12 cellular contexts compared by ENCODE assay signal in genomic region chr5:88761269-88761880, GRCh38.
DNase-seq lines count a peak whose midpoint lies in the region; ATAC-seq, FAIRE-seq and TF ChIP-seq lines count a peak whose summit lies in the region.
"Had no signal": no experiment of that assay in that cellular context is flagged by ENCODE, and none has a peak within 500 bp of the region (broad histone marks: within the 10 kb centered on the region; RNA-seq: fewer than 3 reads in every experiment).

No MANE protein-coding gene starts in this region.

- peaks cover 26% of the 10 kb centered on the region for H3K79me2 ChIP-seq in GM12878 (ENCODE audit: control insufficient read depth, insufficient read depth, low read length)
- H3K79me2 ChIP-seq: hepatocyte had no signal

- no peaks in the 10 kb centered on the region; the same call in 1 of the 2 replicates for H4K20me1 ChIP-seq in GM12878 (ENCODE audit: control insufficient read depth, insufficient read depth)

- RAD21 ChIA-PET in GM12878 (lab: Charles Lee; ENCODE audit: unreplicated experiment), result interaction anchor here (1.2 to 2.6 kb wide), 7 partner anchors 15 to 68 kb away, joined by 3 to 12 read pairs (median 6); no protein-coding TSS in a partner anchor

- TF ChIP-seq EP300 in GM12878 (IDR thresholded peaks at IDR 0.05; ENCODE audit: borderline replicate concordance in 1 of 2, control insufficient read depth in 1 of 2, low read depth in 2 of 2, low read length in 2 of 2), result no peak

- POLR2A ChIA-PET in GM12878 (lab: Charles Lee), result interaction anchor here (0.6 to 1.1 kb wide), 3 partner anchors 10 to 30 kb away, joined by 3 read pairs; no protein-coding TSS in a partner anchor

- intact Hi-C loops in GM12878 (cut with micrococcal nuclease; ENCODE audit: unreplicated experiment) (no loop called here), tibial artery (cut with DNase I; ENCODE audit: low total_unique reads) (no loop called here), left colon (cut with DNase I, micrococcal nuclease) (no loop called here)

- SMC1A ChIA-PET in GM12878 (lab: Charles Lee; ENCODE audit: uncharacterized antibody, unreplicated experiment), result interaction anchor here (0.9 to 3.8 kb wide), 18 partner anchors 7 to 114 kb away, joined by 3 to 23 read pairs (median 3); no protein-coding TSS in a partner anchor

- DNase-seq in GM12878 (ENCODE audit: low read depth, low spot score) (no peak), tibial artery (no peak), activated gamma-delta T cell (lab: John Stamatoyannopoulos, UW) (no peak), left colon (no peak)
- no peak for DNase-seq in effector CD4-positive, alpha-beta T cell
- DNase-seq: cortex of kidney, NCI-H2107, uterus had no signal

- H3K4me3 ChIP-seq in GM12878, result no peak overlapping the region
- peak overlapping the region; percentile 3 to 18 for H3K4me3 ChIP-seq in neutrophil (ENCODE audit: low read depth in 1 of 2, low read length in 1 of 2)
- no peak overlapping the region for H3K4me3 ChIP-seq in tibial artery
- H3K4me3 ChIP-seq: hepatocyte, uterus had no signal

- no peak overlapping the region for H2AFZ ChIP-seq in GM12878 (ENCODE audit: control insufficient read depth, low read depth, low read length)
- H2AFZ ChIP-seq: hepatocyte had no signal

- in situ Hi-C loops in GM12878 (cut with MboI), result no loop called here

- H3K4me2 ChIP-seq in GM12878 (ENCODE audit: control insufficient read depth, insufficient read depth), result no peak overlapping the region; the same call in 1 of the 2 replicates
- H3K4me2 ChIP-seq: hepatocyte had no signal

- TF ChIP-seq POLR2A in GM12878 (IDR thresholded peaks at IDR 0.05; ENCODE audit: low read depth, low read length), result no peak

- H3K36me3 ChIP-seq in GM12878 (ENCODE audit: control insufficient read depth in 2 of 2, insufficient read depth in 2 of 2, low read length in 1 of 2), result peaks cover 2 to 44% of the 10 kb centered on the region in 2 experiments
- H3K36me3 ChIP-seq in neutrophil, result no peaks in the 10 kb centered on the region
- H3K36me3 ChIP-seq in tibial artery, result peaks cover 0 to 33% (median 25%) of the 10 kb centered on the region in 3 donors
- H3K36me3 ChIP-seq: uterus had no signal

- H3K9ac ChIP-seq in GM12878 (ENCODE audit: control insufficient read depth, insufficient read depth, low read length), result no peak overlapping the region

- no TSS peak for BruUV-seq in GM12878 (replicated peaks; lab: Mats Ljungman, UMichigan)

- CTCF ChIA-PET in GM12878 (lab: Yijun Ruan, JAX), result interaction anchor here (0.7 to 2.4 kb wide), 7 partner anchors 9 to 37 kb away, joined by 3 to 9 read pairs (median 4); no protein-coding TSS in a partner anchor

- 56% methylated on average over 9 of the region's 9 CpGs for WGBS in GM12878 (ENCODE audit: insufficient coverage, insufficient replicate concordance, low lambda C conversion rate, missing lambda C conversion rate)

- peak overlapping the region; percentile 17; the same call in 1 of the 2 replicates for H3K27ac ChIP-seq in GM12878 (ENCODE audit: control insufficient read depth, insufficient read depth)
- no peak overlapping the region for H3K27ac ChIP-seq in neutrophil
- no peak overlapping the region for H3K27ac ChIP-seq in tibial artery
- H3K27ac ChIP-seq: hepatocyte, uterus had no signal

- H3K27me3 ChIP-seq in GM12878 (replicated peaks in 1 of 2; ENCODE audit: control insufficient read depth in 2 of 2, insufficient read depth in 2 of 2, low read length in 1 of 2) (no peaks in the 10 kb centered on the region), neutrophil (no peaks in the 10 kb centered on the region), tibial artery (no peaks in the 10 kb centered on the region)
- H3K27me3 ChIP-seq: hepatocyte, uterus had no signal

- TF ChIP-seq RAD21 in GM12878 (IDR thresholded peaks at IDR 0.05; ENCODE audit: insufficient read depth, low read depth, low read length), result no peak

- H3K4me1 ChIP-seq in GM12878 (ENCODE audit: control insufficient read depth, insufficient read depth, low read length), result peaks cover 11% of the 10 kb centered on the region
- peaks cover 15 to 17% of the 10 kb centered on the region in 2 experiments for H3K4me1 ChIP-seq in neutrophil (ENCODE audit: control insufficient read depth in 1 of 2, insufficient read depth in 1 of 2, low read depth in 1 of 2, low read length in 1 of 2)
- H3K4me1 ChIP-seq in tibial artery, result peaks cover 0 to 18% (median 2%) of the 10 kb centered on the region in 4 donors
- H3K4me1 ChIP-seq: uterus had no signal

- H3K9me3 ChIP-seq in GM12878 (replicated peaks; ENCODE audit: control insufficient read depth, insufficient read depth, low read length) (no peaks in the 10 kb centered on the region; the same call in 2 of the 3 replicates), neutrophil (no peaks in the 10 kb centered on the region), tibial artery (no peaks in the 10 kb centered on the region)
- H3K9me3 ChIP-seq: uterus had no signal

- ATAC-seq in GM18519 (IDR thresholded peaks at IDR 0.05; ENCODE audit: low FRiP score, unreplicated experiment) (peak; percentile 42), HG02885 (IDR thresholded peaks at IDR 0.05; ENCODE audit: poor library complexity, unreplicated experiment) (peak; percentile 49), GM12878 (peak; percentile 67), left colon (no peak)

- FAIRE-seq in GM12878 (lab: Jason Lieb, UNC), result peak; percentile 68

- TF ChIP-seq CTCF in GM12878 (IDR thresholded peaks at IDR 0.05 in 2 of 3, conservative IDR thresholded peaks at IDR 0.05 in 1 of 3; ENCODE audit: control insufficient read depth in 2 of 3, extremely low read depth in 1 of 3, insufficient read depth in 1 of 3, low read depth in 3 of 3, low read length in 3 of 3) (no peak), neutrophil (IDR thresholded peaks at IDR 0.05) (no peak), tibial artery (IDR thresholded peaks at IDR 0.05) (no peak)

TF ChIP-seq in GM12878, 131 proteins besides CTCF, POLR2A, EP300 and RAD21 (continues in another document):
- TF ChIP-seq IKZF2 (IDR thresholded peaks at IDR 0.05), result no peak
- no peak for TF ChIP-seq USF2 (IDR thresholded peaks at IDR 0.05; ENCODE audit: borderline replicate concordance, low read depth, low read length)
- TF ChIP-seq TAF1 (IDR thresholded peaks at IDR 0.05; ENCODE audit: borderline replicate concordance, low read depth, low read length), result no peak
- no peak for TF ChIP-seq MTA3 (IDR thresholded peaks at IDR 0.05; ENCODE audit: borderline replicate concordance, low read length)
- TF ChIP-seq ZZZ3 (IDR thresholded peaks at IDR 0.05; ENCODE audit: control insufficient read depth, insufficient read length, low read depth), result no peak
- peak; percentile 83 for TF ChIP-seq JUNB (IDR thresholded peaks at IDR 0.05)
- no peak for TF ChIP-seq RB1 (IDR thresholded peaks at IDR 0.05; ENCODE audit: borderline replicate concordance)
- no peak for TF ChIP-seq MEF2B (IDR thresholded peaks at IDR 0.05; ENCODE audit: partially characterized antibody, poor library complexity, severe bottlenecking)
- peak; percentile 38; the same call in 1 of the 2 replicates for TF ChIP-seq POLR2AphosphoS5 (IDR thresholded peaks at IDR 0.05; ENCODE audit: low read length)
- TF ChIP-seq GABPA (IDR thresholded peaks at IDR 0.05; ENCODE audit: low read depth), result 0 out of 2 replicates have a peak, but pooled peaks have one; percentile 25
- TF ChIP-seq NR2C2 (IDR thresholded peaks at IDR 0.05; ENCODE audit: borderline replicate concordance, control insufficient read depth, insufficient read length, low read depth), result no peak
- TF ChIP-seq CREB1 (IDR thresholded peaks at IDR 0.05; ENCODE audit: low read depth), result peak; percentile 37; the same call in 1 of the 2 replicates
- peak; percentile 43; the same call in 1 of the 2 replicates for TF ChIP-seq SPI1 (IDR thresholded peaks at IDR 0.05; ENCODE audit: borderline replicate concordance, insufficient read depth, low read depth, low read length)
- no peak for TF ChIP-seq ZNF274 (IDR thresholded peaks at IDR 0.05; ENCODE audit: insufficient read depth, insufficient read length)
- TF ChIP-seq SMC3 (IDR thresholded peaks at IDR 0.05; ENCODE audit: borderline replicate concordance, low read length), result 0 out of 2 replicates have a peak, but pooled peaks have one; percentile 12
- no peak for TF ChIP-seq SREBF2 (IDR thresholded peaks at IDR 0.05; ENCODE audit: low read length)
- no peak for TF ChIP-seq ZSCAN29 (IDR thresholded peaks at IDR 0.05)
- no peak for TF ChIP-seq PRDM15 (CRISPR knock-in tag; IDR thresholded peaks at IDR 0.05)
- no peak for TF ChIP-seq LARP7 (IDR thresholded peaks at IDR 0.05)

Comparison
In these comparisons a context has a peak if more than half of its experiments do, and no peak if none do; other contexts are left out.
1. H3K4me3 ChIP-seq: peak in neutrophil (2 of 2); none in GM12878 (single experiment) and tibial artery (0 of 2).